In genomic region chr12:50711018-50711527, GRCh38 we compare ENCODE assay signal across 2 cellular contexts.
TF ChIP-seq lines count a peak whose summit lies in the region.

No MANE protein-coding gene starts in this region.

TF ChIP-seq in A549, 52 proteins besides CTCF, POLR2A, EP300 and RAD21 (continued from another document):
- TF ChIP-seq MAFK (IDR thresholded peaks at IDR 0.05; ENCODE audit: partially characterized antibody) = peak; percentile 89

TF ChIP-seq in K562, 482 proteins besides CTCF, POLR2A, EP300 and RAD21 (continued from another document):
- TF ChIP-seq, protein P1, sequence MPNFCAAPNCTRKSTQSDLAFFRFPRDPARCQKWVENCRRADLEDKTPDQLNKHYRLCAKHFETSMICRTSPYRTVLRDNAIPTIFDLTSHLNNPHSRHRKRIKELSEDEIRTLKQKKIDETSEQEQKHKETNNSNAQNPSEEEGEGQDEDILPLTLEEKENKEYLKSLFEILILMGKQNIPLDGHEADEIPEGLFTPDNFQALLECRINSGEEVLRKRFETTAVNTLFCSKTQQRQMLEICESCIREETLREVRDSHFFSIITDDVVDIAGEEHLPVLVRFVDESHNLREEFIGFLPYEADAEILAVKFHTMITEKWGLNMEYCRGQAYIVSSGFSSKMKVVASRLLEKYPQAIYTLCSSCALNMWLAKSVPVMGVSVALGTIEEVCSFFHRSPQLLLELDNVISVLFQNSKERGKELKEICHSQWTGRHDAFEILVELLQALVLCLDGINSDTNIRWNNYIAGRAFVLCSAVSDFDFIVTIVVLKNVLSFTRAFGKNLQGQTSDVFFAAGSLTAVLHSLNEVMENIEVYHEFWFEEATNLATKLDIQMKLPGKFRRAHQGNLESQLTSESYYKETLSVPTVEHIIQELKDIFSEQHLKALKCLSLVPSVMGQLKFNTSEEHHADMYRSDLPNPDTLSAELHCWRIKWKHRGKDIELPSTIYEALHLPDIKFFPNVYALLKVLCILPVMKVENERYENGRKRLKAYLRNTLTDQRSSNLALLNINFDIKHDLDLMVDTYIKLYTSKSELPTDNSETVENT (CRISPR knock-in tag; IDR thresholded peaks at IDR 0.05) = no peak
- TF ChIP-seq NFRKB (IDR thresholded peaks at IDR 0.05; ENCODE audit: low read depth) = no peak
- TF ChIP-seq SNRNP70 (optimal IDR thresholded peaks at IDR 0.05; ENCODE audit: low read depth, low read length) = no peak
- no peak for TF ChIP-seq ZNF57 (CRISPR knock-in tag; IDR thresholded peaks at IDR 0.05)
- TF ChIP-seq MAFK (IDR thresholded peaks at IDR 0.05; ENCODE audit: low read length) = peak; percentile 79
- no peak for TF ChIP-seq ZNF507 (tag; conservative IDR thresholded peaks at IDR 0.05)
- TF ChIP-seq MAFG (tag; conservative IDR thresholded peaks at IDR 0.05) = peak; percentile 59
